ENCODE assay signal across 11 cellular contexts in genomic region chr1:200042119-200042436, GRCh38. TPM values are rescaled to one million over a fixed set of nuclear protein-coding genes. Genes with fewer than 3 reads are reported as not detected.
DNase-seq lines count a peak whose midpoint lies in the region; ATAC-seq, FAIRE-seq and TF ChIP-seq lines count a peak whose summit lies in the region.
"Had no signal": no experiment of that assay in that cellular context is flagged by ENCODE, and none has a peak within 500 bp of the region (broad histone marks: within the 10 kb centered on the region; RNA-seq: fewer than 3 reads in every experiment).

No MANE protein-coding gene starts in this region.

- H3K36me3 ChIP-seq in HUES48 (ENCODE audit: control insufficient read depth, insufficient read depth, low read length) (no peaks in the 10 kb centered on the region), right lobe of liver (peaks cover 0 to 6% (median under 1%) of the 10 kb centered on the region in 4 donors)

- no peak overlapping the region for H3K27ac Mint-ChIP-seq in stimulated activated naive B cell treated with anti-CD40 and anti-IgM and Interleukin-4, amounts not matched to agents 10 μg/mL and 1 μg/mL and 100 μg/mL, for 72 hours
- H3K27ac Mint-ChIP-seq: memory B cell had no signal

- H3K9me3 Mint-ChIP-seq in stimulated activated naive B cell treated with anti-CD40 and anti-IgM and Interleukin-4, amounts not matched to agents 10 μg/mL and 1 μg/mL and 100 μg/mL, for 72 hours: no peaks in the 10 kb centered on the region
- H3K9me3 Mint-ChIP-seq: memory B cell had no signal

- peak in 2 of 4 donors; percentile 1 to 3 for ATAC-seq in right lobe of liver
- ATAC-seq in stimulated activated naive B cell treated with anti-CD40 and anti-IgM and Interleukin-4, amounts not matched to agents 10 μg/mL and 1 μg/mL and 100 μg/mL, for 72 hours (replicated peaks): no peak

- H3K27ac ChIP-seq in HUES48 (ENCODE audit: low read depth, low read length) (no peak overlapping the region), right lobe of liver (peak overlapping the region; percentile 83 to 98 (median 97))

- no peak for FAIRE-seq in GM12892 (lab: Jason Lieb, UNC)

- H3K9me3 ChIP-seq in HUES48 (ENCODE audit: control insufficient read depth, insufficient read depth, low read length) (no peaks in the 10 kb centered on the region), right lobe of liver (no peaks in the 10 kb centered on the region)

- TF ChIP-seq CTCF in astrocyte of the cerebellum (IDR thresholded peaks at IDR 0.05; ENCODE audit: low read depth, low read length, missing control alignments) (no peak), right lobe of liver (IDR thresholded peaks at IDR 0.05) (no peak)

- H3K27me3 Mint-ChIP-seq in stimulated activated naive B cell treated with anti-CD40 and anti-IgM and Interleukin-4, amounts not matched to agents 10 μg/mL and 1 μg/mL and 100 μg/mL, for 72 hours: peaks cover 51 to 64% of the 10 kb centered on the region in 2 donors

- H3K4me1 ChIP-seq in HUES48 (ENCODE audit: control insufficient read depth, insufficient read depth, low read length) (peaks cover 61% of the 10 kb centered on the region), right lobe of liver (peaks cover 0 to 17% (median 8%) of the 10 kb centered on the region in 4 donors)

- peaks cover 24 to 59% of the 10 kb centered on the region in 2 donors for H3K4me1 Mint-ChIP-seq in stimulated activated naive B cell treated with anti-CD40 and anti-IgM and Interleukin-4, amounts not matched to agents 10 μg/mL and 1 μg/mL and 100 μg/mL, for 72 hours

- peak overlapping the region; percentile 89 for H3K4me3 ChIP-seq in HUES48 (ENCODE audit: low read depth, low read length)
- H3K4me3 ChIP-seq in astrocyte of the cerebellum (ENCODE audit: low read depth, low read length): peak overlapping the region; percentile 39
- H3K4me3 ChIP-seq in right lobe of liver: peak overlapping the region; percentile 58 to 64 (median 60)

- H3K9ac ChIP-seq in HUES48 (ENCODE audit: low read depth, low read length): no peak overlapping the region

- no peaks in the 10 kb centered on the region for H3K36me3 Mint-ChIP-seq in stimulated activated naive B cell treated with anti-CD40 and anti-IgM and Interleukin-4, amounts not matched to agents 10 μg/mL and 1 μg/mL and 100 μg/mL, for 72 hours
- H3K36me3 Mint-ChIP-seq: memory B cell had no signal

- WGBS in right lobe of liver (ENCODE audit: insufficient coverage, low coverage, low lambda C conversion rate, missing lambda C conversion rate): under 1% methylated on average over 16 of the region's 18 CpGs

- TF ChIP-seq POLR2A in right lobe of liver (IDR thresholded peaks at IDR 0.05) (no peak), GM12892 (IDR thresholded peaks at IDR 0.05; ENCODE audit: low read depth, low read length) (no peak)

- intact Hi-C loops in right lobe of liver (cut with DNase I): no loop called here

- DNase-seq in astrocyte of the cerebellum (ENCODE audit: low read depth) (no peak), right lobe of liver (no peak), DMS153 (lab: John Stamatoyannopoulos, UW) (no peak), GM12892 (ENCODE audit: insufficient read length) (no peak), HCEC 1CT (no peak)
- no peak for DNase-seq in stimulated activated naive B cell treated with anti-CD40 and anti-IgM and Interleukin-4, amounts not matched to agents 10 μg/mL and 1 μg/mL and 100 μg/mL, for 72 hours
- DNase-seq: effector memory CD4-positive, alpha-beta T cell; NCI-H2029 treated with DMSO at 0.1 percent for 48 hours had no signal

- H3K27me3 ChIP-seq in HUES48 (ENCODE audit: control insufficient read depth, insufficient read depth, low read length): peaks cover 78% of the 10 kb centered on the region
- no peaks in the 10 kb centered on the region for H3K27me3 ChIP-seq in right lobe of liver

- peak overlapping the region; percentile 56 to 82 for H3K4me3 Mint-ChIP-seq in stimulated activated naive B cell treated with anti-CD40 and anti-IgM and Interleukin-4, amounts not matched to agents 10 μg/mL and 1 μg/mL and 100 μg/mL, for 72 hours

- in situ Hi-C loops in astrocyte of the cerebellum (cut with HindIII; ENCODE audit: low sequenced_read_pairs): no loop called here

RNA-seq across cellular contexts. Expression of gene NR5A2, which starts 14.6 kb away (rescaled TPM):
- 10 to 100 TPM; 20.4 to 35.0 (median 28.5) TPM for total RNA-seq in right lobe of liver
- 0.38 TPM for polyA plus RNA-seq in GM12892 (2012; ENCODE audit: missing spikeins)
- total RNA-seq: activated CD8-positive, alpha-beta memory T cell treated with anti-CD3 and anti-CD28 coated beads for 36 hours had no signal

Comparison
In these comparisons a context has a peak if more than half of its experiments do, and no peak if none do; other contexts are left out.
1. H3K4me3 ChIP-seq: peak in every context shown above with its lines; median percentile 89 in HUES48; 60 in right lobe of liver; 39 in astrocyte of the cerebellum.